12 cellular contexts compared by ENCODE assay signal in the genomic region with DNA sequence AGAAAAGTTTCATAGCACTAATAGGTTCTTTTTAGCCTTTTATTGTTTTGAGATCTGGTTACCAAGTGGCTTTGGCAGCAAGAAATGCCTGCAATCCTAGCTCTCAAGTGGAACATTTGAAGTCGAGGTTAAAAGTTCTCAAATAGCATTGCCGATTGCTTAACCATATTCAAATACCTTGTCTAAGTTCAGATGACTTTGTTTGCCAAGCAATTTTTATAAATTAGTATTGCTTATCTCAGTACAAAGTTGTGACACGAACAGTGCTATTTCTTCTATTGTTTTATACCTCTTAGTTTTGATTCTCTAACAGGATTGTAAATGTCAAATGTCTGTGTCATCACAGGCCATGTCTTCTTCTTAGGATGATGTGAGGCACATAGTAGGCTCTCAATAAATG.
DNase-seq lines count a peak whose midpoint lies in the region; ATAC-seq and TF ChIP-seq lines count a peak whose summit lies in the region.
"Had no signal": no experiment of that assay in that cellular context is flagged by ENCODE, and none has a peak within 500 bp of the region (broad histone marks: within the 10 kb centered on the region; RNA-seq: fewer than 3 reads in every experiment).

No MANE protein-coding gene starts in this region.

- H3K27me3 ChIP-seq in ACC112 (ENCODE audit: insufficient read depth, low read length) (no peaks in the 10 kb centered on the region), HUES6 (ENCODE audit: control insufficient read depth, insufficient read depth, low read length) (no peaks in the 10 kb centered on the region), brain microvascular endothelial cell (replicated peaks) (no peaks in the 10 kb centered on the region), lung (ENCODE audit: control insufficient read depth, insufficient read depth) (no peaks in the 10 kb centered on the region)
- H3K27me3 ChIP-seq: BLaER1 treated with 17β-estradiol and CSF1 and Interleukin-3, amounts not matched to agents 10 nM and 100 nM had no signal

- peak overlapping the region; percentile 1; the same call in 1 of the 2 replicates for H3K4me3 ChIP-seq in ACC112 (ENCODE audit: low read depth, low read length)
- no peak overlapping the region for H3K4me3 ChIP-seq in HUES6 (ENCODE audit: low read depth, low read length)
- H3K4me3 ChIP-seq in brain microvascular endothelial cell (ENCODE audit: low read depth, low read length) = no peak overlapping the region
- H3K4me3 ChIP-seq in lung = no peak overlapping the region
- H3K4me3 ChIP-seq: BLaER1 treated with 17β-estradiol and CSF1 and Interleukin-3, amounts not matched to agents 10 nM and 100 nM had no signal

- peak overlapping the region; percentile 6 for H2AFZ ChIP-seq in ACC112 (ENCODE audit: low read length, unreplicated experiment)

- 53 to 80% methylated on average over 3 of the region's 3 CpGs for WGBS in lung, 2 donors

- H3K9ac ChIP-seq in HUES6 (ENCODE audit: low read length) = no peak overlapping the region
- H3K9ac ChIP-seq: BLaER1 treated with 17β-estradiol and CSF1 and Interleukin-3, amounts not matched to agents 10 nM and 100 nM had no signal

- H3K79me2 ChIP-seq in ACC112 (ENCODE audit: control insufficient read depth, insufficient read depth, low read length, unreplicated experiment) = no peaks in the 10 kb centered on the region

- ATAC-seq in lung (ENCODE audit: insufficient read depth, low FRiP score) (peak; percentile 36), GM18873 (IDR thresholded peaks at IDR 0.05; ENCODE audit: low FRiP score, unreplicated experiment) (no peak), HG03521 (IDR thresholded peaks at IDR 0.05; ENCODE audit: unreplicated experiment) (no peak)

- TF ChIP-seq CTCF in brain microvascular endothelial cell (IDR thresholded peaks at IDR 0.05; ENCODE audit: low read depth, low read length, missing control alignments) = no peak
- TF ChIP-seq CTCF in lung (IDR thresholded peaks at IDR 0.05; ENCODE audit: control extremely low read depth, extremely low read depth) = no peak

- H3K27ac ChIP-seq in ACC112 (ENCODE audit: low read depth, low read length) = peak overlapping the region; percentile 80
- peak overlapping the region; percentile 58; the same call in 1 of the 2 replicates for H3K27ac ChIP-seq in HUES6 (ENCODE audit: low read depth, low read length)
- H3K27ac ChIP-seq in brain microvascular endothelial cell = peak overlapping the region; percentile 80
- no peak overlapping the region for H3K27ac ChIP-seq in lung (ENCODE audit: low read depth in 1 of 2, low read length in 1 of 2)
- H3K27ac ChIP-seq: BLaER1 treated with 17β-estradiol and CSF1 and Interleukin-3, amounts not matched to agents 10 nM and 100 nM; HL-60 had no signal

- DNase-seq in brain microvascular endothelial cell (peak; percentile 64), lung (ENCODE audit: low spot score) (peak; percentile 35), NCI-H774 (lab: John Stamatoyannopoulos, UW) (no peak)
- DNase-seq in stimulated activated CD4-positive, alpha-beta T cell treated with anti-CD3 and anti-CD28 coated beads, Interleukin-15, amount 100 ng/mL, for 24 hours = no peak
- DNase-seq: activated T-cell treated with anti-CD3 and anti-CD28 coated beads, Interleukin-2, amount 50 U/mL, for 1 hour; NCI-H1694 had no signal

- no peaks in the 10 kb centered on the region for H3K9me3 ChIP-seq in HUES6 (ENCODE audit: control insufficient read depth, insufficient read depth, low read depth, low read length)
- no peaks in the 10 kb centered on the region for H3K9me3 ChIP-seq in lung (ENCODE audit: control insufficient read depth in 2 of 2, insufficient read depth in 1 of 2, low read length in 1 of 2)

- H3K4me1 ChIP-seq in ACC112 (ENCODE audit: control insufficient read depth, insufficient read depth, low read length, unreplicated experiment) (peaks cover 31% of the 10 kb centered on the region), HUES6 (ENCODE audit: control insufficient read depth, insufficient read depth, low read length) (peaks cover 15% of the 10 kb centered on the region), lung (ENCODE audit: control insufficient read depth in 2 of 2, insufficient read depth in 2 of 2, low read length in 2 of 2) (no peaks in the 10 kb centered on the region)

- in situ Hi-C loops in brain microvascular endothelial cell (cut with HindIII; ENCODE audit: low pct_ligation_motif_present, low sequenced_read_pairs) = no loop called here

- no peaks in the 10 kb centered on the region for H3K36me3 ChIP-seq in ACC112 (ENCODE audit: insufficient read depth, low read length)
- no peaks in the 10 kb centered on the region for H3K36me3 ChIP-seq in HUES6 (ENCODE audit: control insufficient read depth, insufficient read depth, low read length)
- no peaks in the 10 kb centered on the region for H3K36me3 ChIP-seq in brain microvascular endothelial cell (replicated peaks)
- H3K36me3 ChIP-seq in lung (ENCODE audit: control insufficient read depth in 2 of 2, insufficient read depth in 2 of 2, low read length in 2 of 2) = no peaks in the 10 kb centered on the region
- H3K36me3 ChIP-seq: BLaER1 treated with 17β-estradiol and CSF1 and Interleukin-3, amounts not matched to agents 10 nM and 100 nM had no signal

Comparison
In these comparisons a context has a peak if more than half of its experiments do, and no peak if none do; other contexts are left out.
1. H3K27ac ChIP-seq: peak in ACC112 (single experiment), HUES6 (single experiment) and brain microvascular endothelial cell (single experiment); none in lung (0 of 2).
2. DNase-seq: peak in brain microvascular endothelial cell (single experiment) and lung (single experiment); none in stimulated activated CD4-positive, alpha-beta T cell treated with anti-CD3 and anti-CD28 coated beads, Interleukin-15, amount 100 ng/mL, for 24 hours (single experiment) and NCI-H774 (single experiment).